Comparison of ENCODE assay signal across 8 cellular contexts in genomic region chr14:70821916-70822705, GRCh38. TPM values are rescaled to one million over a fixed set of nuclear protein-coding genes. Genes with fewer than 3 reads are reported as not detected.
DNase-seq lines count a peak whose midpoint lies in the region; ATAC-seq and TF ChIP-seq lines count a peak whose summit lies in the region.

No MANE protein-coding gene starts in this region.

- H3K9ac ChIP-seq in endocrine pancreas (ENCODE audit: control insufficient read depth, insufficient read depth, low read length): peak overlapping the region; percentile 50

- H3K4me3 ChIP-seq in endocrine pancreas (ENCODE audit: control insufficient read depth, insufficient read depth, low read length) (no peak overlapping the region), mucosa of descending colon (no peak overlapping the region)

- H3K36me3 ChIP-seq in endocrine pancreas (ENCODE audit: control insufficient read depth, insufficient read depth, low read length) (no peaks in the 10 kb centered on the region), mucosa of descending colon (ENCODE audit: low read depth) (no peaks in the 10 kb centered on the region)

- peak; percentile 58 for DNase-seq in NCI-H2227 treated with DMSO at 0.1 percent for 48 hours (lab: John Stamatoyannopoulos, UW)
- peak; percentile 32 to 46 (median 33) for DNase-seq in activated CD8-positive, alpha-beta memory T cell treated with anti-CD3 and anti-CD28 coated beads for 48 hours (ENCODE audit: low read depth in 2 of 3, low spot score in 2 of 3)
- peak; percentile 51 to 66 (median 54) for DNase-seq in mucosa of descending colon
- DNase-seq in stimulated activated CD8-positive, alpha-beta memory T cell treated with anti-CD3 and anti-CD28 coated beads, Interleukin-7, amount 100 ng/mL, for 24 hours (ENCODE audit: low read depth): peak; percentile 32

- no peaks in the 10 kb centered on the region for H3K27me3 ChIP-seq in endocrine pancreas (ENCODE audit: control insufficient read depth, insufficient read depth, low read length)

- TF ChIP-seq CTCF in mucosa of descending colon (IDR thresholded peaks at IDR 0.05): no peak

- ATAC-seq in GM18511 (IDR thresholded peaks at IDR 0.05; ENCODE audit: unreplicated experiment) (peak; percentile 50), mucosa of descending colon (peak; percentile 50), GM21786 (IDR thresholded peaks at IDR 0.05; ENCODE audit: unreplicated experiment) (no peak), HG03342 (IDR thresholded peaks at IDR 0.05; ENCODE audit: unreplicated experiment) (no peak)

- intact Hi-C loops in mucosa of descending colon (cut with DNase I, micrococcal nuclease): loop anchor here in 1 of 2 donors (10.0 kb wide), 1 partner anchor 153 kb away; no protein-coding TSS in a partner anchor

- H3K9me3 ChIP-seq in endocrine pancreas (ENCODE audit: control insufficient read depth, low read length): no peaks in the 10 kb centered on the region
- H3K9me3 ChIP-seq in mucosa of descending colon: no peaks in the 10 kb centered on the region

- no peaks in the 10 kb centered on the region for H3K4me1 ChIP-seq in endocrine pancreas (ENCODE audit: control insufficient read depth, insufficient read depth, low read length)
- peaks cover 4% of the 10 kb centered on the region for H3K4me1 ChIP-seq in mucosa of descending colon (ENCODE audit: low read depth)

RNA-seq across cellular contexts. Expression of gene MAP3K9, which starts 12.8 kb away (rescaled TPM):
- 1 to 10 TPM; 5.7 to 9.3 (median 8.8) TPM for total RNA-seq in mucosa of descending colon

Comparison
In these comparisons a context has a peak if more than half of its experiments do, and no peak if none do; other contexts are left out.
1. ATAC-seq: peak in GM18511 (single experiment) and mucosa of descending colon (single experiment); none in GM21786 (single experiment) and HG03342 (single experiment).
2. Peak in every context shown above with its lines, with median percentiles within 50 percentile points of each other: DNase-seq.